Comparison of ENCODE assay signal across 22 cellular contexts in the genomic region with DNA sequence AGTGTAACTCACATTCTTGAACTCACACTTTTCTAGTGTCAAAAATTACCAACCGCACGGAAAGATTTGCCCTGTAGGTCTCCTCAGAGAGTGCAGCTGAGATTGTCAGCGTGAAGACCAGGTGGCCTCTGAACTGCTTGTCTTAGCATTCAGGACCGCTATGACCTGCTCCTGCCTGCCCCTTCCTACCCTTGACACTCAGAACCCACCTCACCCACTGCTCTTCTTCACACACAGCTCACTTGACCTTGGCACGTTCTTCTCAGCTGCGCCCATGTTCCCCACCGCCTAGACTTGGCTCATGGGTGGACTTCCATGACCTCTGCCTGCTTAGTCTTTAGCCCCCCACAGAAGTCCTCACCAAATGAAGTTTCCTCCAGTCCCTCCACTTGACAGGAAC.
DNase-seq lines count a peak whose midpoint lies in the region; ATAC-seq and TF ChIP-seq lines count a peak whose summit lies in the region.
"Had no signal": no experiment of that assay in that cellular context is flagged by ENCODE, and none has a peak within 500 bp of the region (broad histone marks: within the 10 kb centered on the region; RNA-seq: fewer than 3 reads in every experiment).

No MANE protein-coding gene starts in this region.

- H3K4me3 ChIP-seq in HUES48 (ENCODE audit: low read depth, low read length) (no peak overlapping the region), iPS-20b (ENCODE audit: low read length) (no peak overlapping the region)
- H3K4me3 ChIP-seq: BLaER1 treated with 17β-estradiol and CSF1 and Interleukin-3, amounts not matched to agents 10 nM and 100 nM had no signal

- ATAC-seq in WTC11 (no peak), HG03175 (IDR thresholded peaks at IDR 0.05; ENCODE audit: unreplicated experiment) (no peak)
- ATAC-seq: Panc1 had no signal

- DNase-seq in WTC11 (ENCODE audit: low spot score), result no peak
- peak; percentile 22 for DNase-seq in ureter (ENCODE audit: low spot score)
- DNase-seq in erythroblast (lab: John Stamatoyannopoulos, UW), result no peak
- DNase-seq in NCI-H1436 (lab: John Stamatoyannopoulos, UW), result no peak
- DNase-seq: ACHN; CD4-positive, alpha-beta memory T cell; DMS153; GOT3; NCI-H1092; NCI-H1436 treated with DMSO at 0.1 percent for 48 hours; NCI-H2029; NCI-H226; NCI-H524; NCI-H774; NK-92 treated with Interleukin-12 subunit alpha and Interleukin-12 subunit beta, amount 100 ng/mL, for 24 hours; SIG-M5; SK-N-SH had no signal

- H3K36me3 Mint-ChIP-seq in WTC11, result no peaks in the 10 kb centered on the region
- H3K36me3 Mint-ChIP-seq: CD4-positive, alpha-beta memory T cell had no signal

- H3K27ac Mint-ChIP-seq in WTC11, result peak overlapping the region; percentile 99
- H3K27ac Mint-ChIP-seq: CD4-positive, alpha-beta memory T cell had no signal

- no peak for TF ChIP-seq POLR2A in erythroblast (IDR thresholded peaks at IDR 0.05; ENCODE audit: low read length)

- no peak for TF ChIP-seq CTCF in WTC11 (IDR thresholded peaks at IDR 0.05)

- H3K27ac ChIP-seq in HUES48 (ENCODE audit: low read depth, low read length) (peak overlapping the region; percentile 98), iPS-20b (ENCODE audit: low read length) (peak overlapping the region; percentile 57)
- H3K27ac ChIP-seq: BLaER1 treated with 17β-estradiol and CSF1 and Interleukin-3, amounts not matched to agents 10 nM and 100 nM had no signal

- H3K9me3 ChIP-seq in HUES48 (ENCODE audit: control insufficient read depth, insufficient read depth, low read length) (no peaks in the 10 kb centered on the region), iPS-20b (ENCODE audit: insufficient read depth, low read depth, low read length) (no peaks in the 10 kb centered on the region)
- H3K9me3 ChIP-seq: BLaER1 treated with 17β-estradiol and CSF1 and Interleukin-3, amounts not matched to agents 10 nM and 100 nM; SK-N-SH had no signal

- POLR2A ChIA-PET in WTC11 (lab: Charles Lee), result interaction anchor here (0.5 kb wide), 1 partner anchor 22 kb away, joined by 3 read pairs; no protein-coding TSS in a partner anchor

- H3K4me1 ChIP-seq in HUES48 (ENCODE audit: control insufficient read depth, insufficient read depth, low read length) (peaks cover 76% of the 10 kb centered on the region), iPS-20b (ENCODE audit: insufficient read depth, low read length) (peaks cover 64% of the 10 kb centered on the region)
- H3K4me1 ChIP-seq: BLaER1 treated with 17β-estradiol and CSF1 and Interleukin-3, amounts not matched to agents 10 nM and 100 nM had no signal

- H3K27me3 ChIP-seq in HUES48 (ENCODE audit: control insufficient read depth, insufficient read depth, low read length) (peaks cover 26% of the 10 kb centered on the region), iPS-20b (ENCODE audit: insufficient read depth, low read length) (peaks cover 15% of the 10 kb centered on the region; the same call in 1 of the 2 replicates)
- H3K27me3 ChIP-seq: BLaER1 treated with 17β-estradiol and CSF1 and Interleukin-3, amounts not matched to agents 10 nM and 100 nM had no signal

- H3K9me3 Mint-ChIP-seq in WTC11, result no peaks in the 10 kb centered on the region

- H3K9ac ChIP-seq in HUES48 (ENCODE audit: low read depth, low read length) (no peak overlapping the region), iPS-20b (ENCODE audit: low read depth, low read length) (peak overlapping the region; percentile 70; the same call in 1 of the 2 replicates)
- H3K9ac ChIP-seq: BLaER1 treated with 17β-estradiol and CSF1 and Interleukin-3, amounts not matched to agents 10 nM and 100 nM; SK-N-SH had no signal

- H3K4me3 Mint-ChIP-seq in WTC11, result 0 out of 2 replicates have a peak overlapping the region, but pooled peaks have one; percentile 20
- H3K4me3 Mint-ChIP-seq: CD4-positive, alpha-beta memory T cell had no signal

- H3K36me3 ChIP-seq in HUES48 (ENCODE audit: control insufficient read depth, insufficient read depth, low read length), result no peaks in the 10 kb centered on the region
- H3K36me3 ChIP-seq in iPS-20b (ENCODE audit: insufficient read depth, low read depth, low read length), result no peaks in the 10 kb centered on the region
- H3K36me3 ChIP-seq: BLaER1 treated with 17β-estradiol and CSF1 and Interleukin-3, amounts not matched to agents 10 nM and 100 nM had no signal

- CTCF ChIA-PET in WTC11 (lab: Charles Lee), result interaction anchor here (1.9 kb wide), 1 partner anchor 33 kb away, joined by 6 read pairs; no protein-coding TSS in a partner anchor

- peaks cover 93% of the 10 kb centered on the region for H3K4me1 Mint-ChIP-seq in WTC11
- H3K4me1 Mint-ChIP-seq: CD4-positive, alpha-beta memory T cell had no signal

- H3K27me3 Mint-ChIP-seq in WTC11 (ENCODE audit: low read depth), result peaks cover 4% of the 10 kb centered on the region

TF ChIP-seq in WTC11, 78 proteins besides CTCF, POLR2A, EP300 and RAD21:
- TF ChIP-seq MLX (CRISPR knock-in tag; IDR thresholded peaks at IDR 0.05), result no peak
- no peak for TF ChIP-seq CREM (CRISPR knock-in tag; IDR thresholded peaks at IDR 0.05)
- no peak for TF ChIP-seq GRHL2 (CRISPR knock-in tag; IDR thresholded peaks at IDR 0.05; ENCODE audit: insufficient replicate concordance, severe bottlenecking)
- no peak for TF ChIP-seq ZNF423 (CRISPR knock-in tag; IDR thresholded peaks at IDR 0.05)
- TF ChIP-seq IRF1 (CRISPR knock-in tag; IDR thresholded peaks at IDR 0.05), result no peak
- TF ChIP-seq, protein P1, sequence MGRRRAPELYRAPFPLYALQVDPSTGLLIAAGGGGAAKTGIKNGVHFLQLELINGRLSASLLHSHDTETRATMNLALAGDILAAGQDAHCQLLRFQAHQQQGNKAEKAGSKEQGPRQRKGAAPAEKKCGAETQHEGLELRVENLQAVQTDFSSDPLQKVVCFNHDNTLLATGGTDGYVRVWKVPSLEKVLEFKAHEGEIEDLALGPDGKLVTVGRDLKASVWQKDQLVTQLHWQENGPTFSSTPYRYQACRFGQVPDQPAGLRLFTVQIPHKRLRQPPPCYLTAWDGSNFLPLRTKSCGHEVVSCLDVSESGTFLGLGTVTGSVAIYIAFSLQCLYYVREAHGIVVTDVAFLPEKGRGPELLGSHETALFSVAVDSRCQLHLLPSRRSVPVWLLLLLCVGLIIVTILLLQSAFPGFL (CRISPR knock-in tag; IDR thresholded peaks at IDR 0.05; ENCODE audit: borderline replicate concordance), result no peak
- no peak for TF ChIP-seq ZNF512 (CRISPR knock-in tag; IDR thresholded peaks at IDR 0.05; ENCODE audit: borderline replicate concordance)
- TF ChIP-seq, protein P2, sequence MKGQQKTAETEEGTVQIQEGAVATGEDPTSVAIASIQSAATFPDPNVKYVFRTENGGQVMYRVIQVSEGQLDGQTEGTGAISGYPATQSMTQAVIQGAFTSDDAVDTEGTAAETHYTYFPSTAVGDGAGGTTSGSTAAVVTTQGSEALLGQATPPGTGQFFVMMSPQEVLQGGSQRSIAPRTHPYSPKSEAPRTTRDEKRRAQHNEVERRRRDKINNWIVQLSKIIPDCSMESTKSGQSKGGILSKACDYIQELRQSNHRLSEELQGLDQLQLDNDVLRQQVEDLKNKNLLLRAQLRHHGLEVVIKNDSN (CRISPR knock-in tag; IDR thresholded peaks at IDR 0.05), result no peak
